ENCODE assay signal across 8 cellular contexts in genomic region chr7:43764039-43764789, GRCh38. TPM values are rescaled to one million over a fixed set of nuclear protein-coding genes. Genes with fewer than 3 reads are reported as not detected.
A peak's percentile ranks its signal among the peaks of the same experiment; 100 is the strongest.
DNase-seq lines count a peak whose midpoint lies in the region; ATAC-seq and TF ChIP-seq lines count a peak whose summit lies in the region.

No MANE protein-coding gene starts in this region.

- H3K4me1 Mint-ChIP-seq in activated B cell treated with CpG ODN at 0.5 μM for 24 hours: peaks cover 23% of the 10 kb centered on the region

- H3K4me3 Mint-ChIP-seq in activated B cell treated with CpG ODN at 0.5 μM for 24 hours: peak overlapping the region; percentile 70

- TF ChIP-seq CTCF in activated B cell treated with CpG ODN at 0.5 μM for 24 hours (IDR thresholded peaks at IDR 0.05): no peak

- ATAC-seq in GM21526 (IDR thresholded peaks at IDR 0.05; ENCODE audit: low FRiP score, unreplicated experiment) (peak; percentile 56), activated B cell treated with CpG ODN at 0.5 μM for 24 hours (ENCODE audit: low read depth) (peak; percentile 76), left cardiac atrium (peak; percentile 51 to 78), HG02981 (IDR thresholded peaks at IDR 0.05; ENCODE audit: unreplicated experiment) (no peak)

- H3K36me3 Mint-ChIP-seq in activated B cell treated with CpG ODN at 0.5 μM for 24 hours (ENCODE audit: low read depth): no peaks in the 10 kb centered on the region

- no peaks in the 10 kb centered on the region for H3K27me3 Mint-ChIP-seq in activated B cell treated with CpG ODN at 0.5 μM for 24 hours

- intact Hi-C loops in activated B cell treated with CpG ODN at 0.5 μM for 24 hours (cut with micrococcal nuclease): loop anchor here (2.0 kb wide), 1 partner anchor 75 kb away; no protein-coding TSS in a partner anchor
- intact Hi-C loops in left cardiac atrium (cut with DNase I): no loop called here

- POLR2A ChIA-PET in activated B cell treated with CpG ODN at 0.5 μM for 24 hours (lab: Charles Lee): interaction anchor here (1.1 kb wide), 1 partner anchor 34 kb away, joined by 3 read pairs; the partner anchor contains the start of gene COA1

- DNase-seq in CD1c-positive myeloid dendritic cell (ENCODE audit: extremely low spot score) (peak; percentile 86), activated B cell treated with CpG ODN at 0.5 μM for 24 hours (no peak), left cardiac atrium (peak; percentile 37), amygdala (lab: John Stamatoyannopoulos, UW) (no peak), retina (no peak)
- peak; percentile 60 for DNase-seq in stimulated activated CD4-positive, alpha-beta T cell treated with anti-CD3 and anti-CD28 coated beads, Interleukin-4, amount 100 ng/mL, for 1 hour

- CTCF ChIA-PET in activated B cell treated with CpG ODN at 0.5 μM for 24 hours (lab: Charles Lee): interaction anchor here (1.3 kb wide), 1 partner anchor 182 kb away, joined by 4 read pairs; the partner anchor contains the start of gene STK17A

- no peaks in the 10 kb centered on the region for H3K9me3 Mint-ChIP-seq in activated B cell treated with CpG ODN at 0.5 μM for 24 hours

- H3K27ac Mint-ChIP-seq in activated B cell treated with CpG ODN at 0.5 μM for 24 hours: no peak overlapping the region

RNA-seq across cellular contexts. Expression of gene BLVRA, which starts 5.7 kb away (rescaled TPM):
- 8.5 and 10.2 TPM in 2 replicates for total RNA-seq in activated B cell treated with CpG ODN at 0.5 μM for 24 hours
- 10 to 100 TPM; 47.2 to 51.9 TPM for total RNA-seq in left cardiac atrium

RNA-seq across cellular contexts. Expression of gene COA1, which starts 34.9 kb away (rescaled TPM):
- total RNA-seq in activated B cell treated with CpG ODN at 0.5 μM for 24 hours: 49.2 and 56.9 TPM in 2 replicates
- 10 to 100 TPM; 52.7 to 55.4 TPM for total RNA-seq in left cardiac atrium

Comparison
In these comparisons a context has a peak if more than half of its experiments do, and no peak if none do; other contexts are left out.
1. DNase-seq: peak in CD1c-positive myeloid dendritic cell (single experiment), left cardiac atrium (single experiment) and stimulated activated CD4-positive, alpha-beta T cell treated with anti-CD3 and anti-CD28 coated beads, Interleukin-4, amount 100 ng/mL, for 1 hour (single experiment); none in activated B cell treated with CpG ODN at 0.5 μM for 24 hours (single experiment), amygdala (0 of 56) and retina (single experiment).